In the genomic region with DNA sequence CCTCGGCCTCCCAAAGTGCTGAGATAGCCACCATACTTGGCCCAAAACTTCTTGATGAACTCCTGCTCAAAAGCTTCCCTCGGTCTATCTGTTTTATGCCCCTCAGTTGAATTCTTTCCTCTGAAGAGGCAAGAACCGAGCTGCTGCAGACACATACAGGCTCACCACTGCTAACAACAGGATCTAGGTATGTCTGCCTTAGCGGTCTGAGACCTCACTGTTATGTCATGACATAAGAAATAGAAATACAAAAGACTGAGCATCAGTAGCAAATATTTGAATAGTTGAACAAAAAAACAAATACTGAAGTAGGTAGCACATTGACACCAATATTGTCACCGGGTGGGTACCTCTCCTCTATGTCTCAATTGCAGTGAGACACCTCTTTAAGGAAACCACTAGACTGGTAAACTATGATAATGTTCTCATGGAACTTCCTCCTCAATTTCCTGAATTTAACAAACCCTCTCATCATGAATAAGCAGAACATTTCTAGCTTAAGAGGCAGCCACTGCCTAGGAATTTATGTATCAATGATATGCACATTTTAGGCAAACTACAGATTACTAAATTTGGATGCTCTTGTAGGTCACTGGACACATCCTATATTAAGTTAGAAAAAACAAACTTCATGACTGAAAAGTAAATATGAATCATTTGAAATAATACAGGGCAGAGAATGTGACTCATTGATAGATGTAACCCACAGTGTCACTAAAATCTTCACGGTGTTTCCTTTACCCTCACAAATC, we compare ENCODE assay signal across 1 cellular context.
TF ChIP-seq lines count a peak whose summit lies in the region.

No MANE protein-coding gene starts in this region.

TF ChIP-seq in K562, 482 proteins besides CTCF, POLR2A, EP300 and RAD21:
- TF ChIP-seq ZNF584 (CRISPR knock-in tag; IDR thresholded peaks at IDR 0.05; ENCODE audit: low read depth) = 0 out of 2 replicates have a peak, but pooled peaks have one; percentile 73
- peak; percentile 49; the same call in 1 of the 2 replicates for TF ChIP-seq CBFA2T3 (IDR thresholded peaks at IDR 0.05)
- TF ChIP-seq TEAD4 (IDR thresholded peaks at IDR 0.05; ENCODE audit: low read length) = peak; percentile 38; the same call in 1 of the 2 replicates
- TF ChIP-seq TEAD4 (CRISPR knock-in tag; IDR thresholded peaks at IDR 0.05; ENCODE audit: borderline replicate concordance) = no peak
- no peak for TF ChIP-seq ZNF384 (IDR thresholded peaks at IDR 0.05; ENCODE audit: low read depth, low read length)
- peak; percentile 69 for TF ChIP-seq C11orf30 (IDR thresholded peaks at IDR 0.05; ENCODE audit: low read depth)
- TF ChIP-seq PHF21A (IDR thresholded peaks at IDR 0.05; ENCODE audit: borderline replicate concordance, low read depth) = no peak
- TF ChIP-seq ATF1 (CRISPR knock-in tag; IDR thresholded peaks at IDR 0.05) = no peak
- peak; percentile 8; the same call in 1 of the 2 replicates for TF ChIP-seq ATF1 (tag; IDR thresholded peaks at IDR 0.05)
- no peak for TF ChIP-seq NR2C1 (IDR thresholded peaks at IDR 0.05)
- 0 out of 2 replicates have a peak, but pooled peaks have one; percentile 18 for TF ChIP-seq NR2C1 (tag; IDR thresholded peaks at IDR 0.05)
- no peak for TF ChIP-seq PCBP1 (IDR thresholded peaks at IDR 0.05; ENCODE audit: low read depth, low read length, poor library complexity, severe bottlenecking)
- TF ChIP-seq, protein P1, sequence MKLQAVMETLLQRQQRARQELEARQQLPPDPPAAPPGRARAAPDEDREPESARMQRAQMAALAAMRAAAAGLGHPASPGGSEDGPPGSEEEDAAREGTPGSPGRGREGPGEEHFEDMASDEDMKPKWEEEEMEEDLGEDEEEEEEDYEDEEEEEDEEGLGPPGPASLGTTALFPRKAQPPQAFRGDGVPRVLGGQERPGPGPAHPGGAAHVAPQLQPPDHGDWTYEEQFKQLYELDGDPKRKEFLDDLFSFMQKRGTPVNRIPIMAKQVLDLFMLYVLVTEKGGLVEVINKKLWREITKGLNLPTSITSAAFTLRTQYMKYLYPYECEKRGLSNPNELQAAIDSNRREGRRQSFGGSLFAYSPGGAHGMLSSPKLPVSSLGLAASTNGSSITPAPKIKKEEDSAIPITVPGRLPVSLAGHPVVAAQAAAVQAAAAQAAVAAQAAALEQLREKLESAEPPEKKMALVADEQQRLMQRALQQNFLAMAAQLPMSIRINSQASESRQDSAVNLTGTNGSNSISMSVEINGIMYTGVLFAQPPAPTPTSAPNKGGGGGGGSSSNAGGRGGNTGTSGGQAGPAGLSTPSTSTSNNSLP (IDR thresholded peaks at IDR 0.05; ENCODE audit: borderline replicate concordance, low read depth, low read length) = peak; percentile 64; the same call in 1 of the 2 replicates
- TF ChIP-seq, protein P2, sequence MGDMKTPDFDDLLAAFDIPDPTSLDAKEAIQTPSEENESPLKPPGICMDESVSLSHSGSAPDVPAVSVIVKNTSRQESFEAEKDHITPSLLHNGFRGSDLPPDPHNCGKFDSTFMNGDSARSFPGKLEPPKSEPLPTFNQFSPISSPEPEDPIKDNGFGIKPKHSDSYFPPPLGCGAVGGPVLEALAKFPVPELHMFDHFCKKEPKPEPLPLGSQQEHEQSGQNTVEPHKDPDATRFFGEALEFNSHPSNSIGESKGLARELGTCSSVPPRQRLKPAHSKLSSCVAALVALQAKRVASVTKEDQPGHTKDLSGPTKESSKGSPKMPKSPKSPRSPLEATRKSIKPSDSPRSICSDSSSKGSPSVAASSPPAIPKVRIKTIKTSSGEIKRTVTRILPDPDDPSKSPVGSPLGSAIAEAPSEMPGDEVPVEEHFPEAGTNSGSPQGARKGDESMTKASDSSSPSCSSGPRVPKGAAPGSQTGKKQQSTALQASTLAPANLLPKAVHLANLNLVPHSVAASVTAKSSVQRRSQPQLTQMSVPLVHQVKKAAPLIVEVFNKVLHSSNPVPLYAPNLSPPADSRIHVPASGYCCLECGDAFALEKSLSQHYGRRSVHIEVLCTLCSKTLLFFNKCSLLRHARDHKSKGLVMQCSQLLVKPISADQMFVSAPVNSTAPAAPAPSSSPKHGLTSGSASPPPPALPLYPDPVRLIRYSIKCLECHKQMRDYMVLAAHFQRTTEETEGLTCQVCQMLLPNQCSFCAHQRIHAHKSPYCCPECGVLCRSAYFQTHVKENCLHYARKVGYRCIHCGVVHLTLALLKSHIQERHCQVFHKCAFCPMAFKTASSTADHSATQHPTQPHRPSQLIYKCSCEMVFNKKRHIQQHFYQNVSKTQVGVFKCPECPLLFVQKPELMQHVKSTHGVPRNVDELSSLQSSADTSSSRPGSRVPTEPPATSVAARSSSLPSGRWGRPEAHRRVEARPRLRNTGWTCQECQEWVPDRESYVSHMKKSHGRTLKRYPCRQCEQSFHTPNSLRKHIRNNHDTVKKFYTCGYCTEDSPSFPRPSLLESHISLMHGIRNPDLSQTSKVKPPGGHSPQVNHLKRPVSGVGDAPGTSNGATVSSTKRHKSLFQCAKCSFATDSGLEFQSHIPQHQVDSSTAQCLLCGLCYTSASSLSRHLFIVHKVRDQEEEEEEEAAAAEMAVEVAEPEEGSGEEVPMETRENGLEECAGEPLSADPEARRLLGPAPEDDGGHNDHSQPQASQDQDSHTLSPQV (IDR thresholded peaks at IDR 0.05) = peak; percentile 59; the same call in 1 of the 2 replicates
- TF ChIP-seq MAFF (IDR thresholded peaks at IDR 0.05; ENCODE audit: low read length) = peak; percentile 51; the same call in 1 of the 2 replicates
- TF ChIP-seq NFRKB (IDR thresholded peaks at IDR 0.05; ENCODE audit: low read depth) = peak; percentile 37; the same call in 1 of the 2 replicates
- 0 out of 2 replicates have a peak, but pooled peaks have one; percentile 4 for TF ChIP-seq SOX6 (IDR thresholded peaks at IDR 0.05)
- TF ChIP-seq FOXM1 (IDR thresholded peaks at IDR 0.05; ENCODE audit: low read depth) = no peak; the same call in 1 of the 2 replicates
- TF ChIP-seq FOXM1 (CRISPR knock-in tag; IDR thresholded peaks at IDR 0.05; ENCODE audit: low read depth) = no peak
- TF ChIP-seq CCNT2 (IDR thresholded peaks at IDR 0.05; ENCODE audit: borderline replicate concordance, extremely low read depth, insufficient read length, low read depth, low read length) = peak; percentile 33
- TF ChIP-seq SMARCA4 (IDR thresholded peaks at IDR 0.05) = peak; percentile 68
- TF ChIP-seq, protein P3, sequence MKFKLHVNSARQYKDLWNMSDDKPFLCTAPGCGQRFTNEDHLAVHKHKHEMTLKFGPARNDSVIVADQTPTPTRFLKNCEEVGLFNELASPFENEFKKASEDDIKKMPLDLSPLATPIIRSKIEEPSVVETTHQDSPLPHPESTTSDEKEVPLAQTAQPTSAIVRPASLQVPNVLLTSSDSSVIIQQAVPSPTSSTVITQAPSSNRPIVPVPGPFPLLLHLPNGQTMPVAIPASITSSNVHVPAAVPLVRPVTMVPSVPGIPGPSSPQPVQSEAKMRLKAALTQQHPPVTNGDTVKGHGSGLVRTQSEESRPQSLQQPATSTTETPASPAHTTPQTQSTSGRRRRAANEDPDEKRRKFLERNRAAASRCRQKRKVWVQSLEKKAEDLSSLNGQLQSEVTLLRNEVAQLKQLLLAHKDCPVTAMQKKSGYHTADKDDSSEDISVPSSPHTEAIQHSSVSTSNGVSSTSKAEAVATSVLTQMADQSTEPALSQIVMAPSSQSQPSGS (CRISPR knock-in tag; IDR thresholded peaks at IDR 0.05) = no peak
- no peak for TF ChIP-seq ZEB2 (IDR thresholded peaks at IDR 0.05)
- no peak for TF ChIP-seq TAF7 (tag; IDR thresholded peaks at IDR 0.05)
- no peak for TF ChIP-seq NCOA4 (IDR thresholded peaks at IDR 0.05; ENCODE audit: partially characterized antibody)
- 0 out of 2 replicates have a peak, but pooled peaks have one; percentile 37 for TF ChIP-seq MAFG (tag; conservative IDR thresholded peaks at IDR 0.05)
- TF ChIP-seq TCFL5 (CRISPR knock-in tag; conservative IDR thresholded peaks at IDR 0.05) = no peak
- peak; percentile 66 for TF ChIP-seq SMARCE1 (IDR thresholded peaks at IDR 0.05)
- peak; percentile 15; the same call in 1 of the 2 replicates for TF ChIP-seq CTBP1 (IDR thresholded peaks at IDR 0.05; ENCODE audit: borderline replicate concordance)
- peak; percentile 58 for TF ChIP-seq FOSL1 (tag; conservative IDR thresholded peaks at IDR 0.05)
- TF ChIP-seq NFE2 (IDR thresholded peaks at IDR 0.05; ENCODE audit: low read depth) = peak; percentile 88
- TF ChIP-seq RCOR1 (IDR thresholded peaks at IDR 0.05; ENCODE audit: borderline replicate concordance in 1 of 2, low read depth in 2 of 2, low read length in 2 of 2) = 0 out of 4 replicates have a peak, but pooled peaks of 1 of the 2 experiments have one; percentile 4
- TF ChIP-seq BACH1 (tag; IDR thresholded peaks at IDR 0.05) = 0 out of 2 replicates have a peak, but pooled peaks have one; percentile 16
- peak; percentile 75 for TF ChIP-seq ARID1B (IDR thresholded peaks at IDR 0.05)
- TF ChIP-seq SAFB (IDR thresholded peaks at IDR 0.05; ENCODE audit: borderline replicate concordance, low read depth, low read length) = no peak
- peak; percentile 21; the same call in 1 of the 2 replicates for TF ChIP-seq JUND (IDR thresholded peaks at IDR 0.05; ENCODE audit: borderline replicate concordance, low read depth, low read length)
- peak; percentile 54; the same call in 2 of the 3 replicates for TF ChIP-seq JUND (tag; IDR thresholded peaks at IDR 0.05; ENCODE audit: borderline replicate concordance, low read depth, low read length)
- TF ChIP-seq TCF3 (CRISPR knock-in tag; IDR thresholded peaks at IDR 0.05) = peak; percentile 66
- TF ChIP-seq MAFK (IDR thresholded peaks at IDR 0.05; ENCODE audit: low read length) = peak; percentile 59
- TF ChIP-seq, protein P4, sequence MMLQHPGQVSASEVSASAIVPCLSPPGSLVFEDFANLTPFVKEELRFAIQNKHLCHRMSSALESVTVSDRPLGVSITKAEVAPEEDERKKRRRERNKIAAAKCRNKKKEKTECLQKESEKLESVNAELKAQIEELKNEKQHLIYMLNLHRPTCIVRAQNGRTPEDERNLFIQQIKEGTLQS (IDR thresholded peaks at IDR 0.05) = peak; percentile 63
- TF ChIP-seq, protein P4 (CRISPR knock-in tag; conservative IDR thresholded peaks at IDR 0.05) = no peak
- TF ChIP-seq, protein P5, sequence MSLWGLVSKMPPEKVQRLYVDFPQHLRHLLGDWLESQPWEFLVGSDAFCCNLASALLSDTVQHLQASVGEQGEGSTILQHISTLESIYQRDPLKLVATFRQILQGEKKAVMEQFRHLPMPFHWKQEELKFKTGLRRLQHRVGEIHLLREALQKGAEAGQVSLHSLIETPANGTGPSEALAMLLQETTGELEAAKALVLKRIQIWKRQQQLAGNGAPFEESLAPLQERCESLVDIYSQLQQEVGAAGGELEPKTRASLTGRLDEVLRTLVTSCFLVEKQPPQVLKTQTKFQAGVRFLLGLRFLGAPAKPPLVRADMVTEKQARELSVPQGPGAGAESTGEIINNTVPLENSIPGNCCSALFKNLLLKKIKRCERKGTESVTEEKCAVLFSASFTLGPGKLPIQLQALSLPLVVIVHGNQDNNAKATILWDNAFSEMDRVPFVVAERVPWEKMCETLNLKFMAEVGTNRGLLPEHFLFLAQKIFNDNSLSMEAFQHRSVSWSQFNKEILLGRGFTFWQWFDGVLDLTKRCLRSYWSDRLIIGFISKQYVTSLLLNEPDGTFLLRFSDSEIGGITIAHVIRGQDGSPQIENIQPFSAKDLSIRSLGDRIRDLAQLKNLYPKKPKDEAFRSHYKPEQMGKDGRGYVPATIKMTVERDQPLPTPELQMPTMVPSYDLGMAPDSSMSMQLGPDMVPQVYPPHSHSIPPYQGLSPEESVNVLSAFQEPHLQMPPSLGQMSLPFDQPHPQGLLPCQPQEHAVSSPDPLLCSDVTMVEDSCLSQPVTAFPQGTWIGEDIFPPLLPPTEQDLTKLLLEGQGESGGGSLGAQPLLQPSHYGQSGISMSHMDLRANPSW (CRISPR knock-in tag; IDR thresholded peaks at IDR 0.05) = 0 out of 2 replicates have a peak, but pooled peaks have one; percentile 49
- TF ChIP-seq, protein P6, sequence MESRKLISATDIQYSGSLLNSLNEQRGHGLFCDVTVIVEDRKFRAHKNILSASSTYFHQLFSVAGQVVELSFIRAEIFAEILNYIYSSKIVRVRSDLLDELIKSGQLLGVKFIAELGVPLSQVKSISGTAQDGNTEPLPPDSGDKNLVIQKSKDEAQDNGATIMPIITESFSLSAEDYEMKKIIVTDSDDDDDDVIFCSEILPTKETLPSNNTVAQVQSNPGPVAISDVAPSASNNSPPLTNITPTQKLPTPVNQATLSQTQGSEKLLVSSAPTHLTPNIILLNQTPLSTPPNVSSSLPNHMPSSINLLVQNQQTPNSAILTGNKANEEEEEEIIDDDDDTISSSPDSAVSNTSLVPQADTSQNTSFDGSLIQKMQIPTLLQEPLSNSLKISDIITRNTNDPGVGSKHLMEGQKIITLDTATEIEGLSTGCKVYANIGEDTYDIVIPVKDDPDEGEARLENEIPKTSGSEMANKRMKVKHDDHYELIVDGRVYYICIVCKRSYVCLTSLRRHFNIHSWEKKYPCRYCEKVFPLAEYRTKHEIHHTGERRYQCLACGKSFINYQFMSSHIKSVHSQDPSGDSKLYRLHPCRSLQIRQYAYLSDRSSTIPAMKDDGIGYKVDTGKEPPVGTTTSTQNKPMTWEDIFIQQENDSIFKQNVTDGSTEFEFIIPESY (CRISPR knock-in tag; IDR thresholded peaks at IDR 0.05) = peak; percentile 94
- TF ChIP-seq FOXA3 (CRISPR knock-in tag; conservative IDR thresholded peaks at IDR 0.05 in 1 of 2, IDR thresholded peaks at IDR 0.05 in 1 of 2) = 0 out of 4 replicates have a peak, but pooled peaks of 1 of the 2 experiments have one; percentile 15
- no peak for TF ChIP-seq NR2C2 (CRISPR knock-in tag; IDR thresholded peaks at IDR 0.05)
- peak; percentile 43; the same call in 1 of the 2 replicates for TF ChIP-seq NR2C2 (tag; IDR thresholded peaks at IDR 0.05)
- TF ChIP-seq LEF1 (IDR thresholded peaks at IDR 0.05) = 0 out of 2 replicates have a peak, but pooled peaks have one; percentile 33
- TF ChIP-seq ZNF316 (IDR thresholded peaks at IDR 0.05) = peak; percentile 40
- 0 out of 2 replicates have a peak, but pooled peaks have one; percentile 31 for TF ChIP-seq ELF1 (tag; IDR thresholded peaks at IDR 0.05)
